In the genomic region with DNA sequence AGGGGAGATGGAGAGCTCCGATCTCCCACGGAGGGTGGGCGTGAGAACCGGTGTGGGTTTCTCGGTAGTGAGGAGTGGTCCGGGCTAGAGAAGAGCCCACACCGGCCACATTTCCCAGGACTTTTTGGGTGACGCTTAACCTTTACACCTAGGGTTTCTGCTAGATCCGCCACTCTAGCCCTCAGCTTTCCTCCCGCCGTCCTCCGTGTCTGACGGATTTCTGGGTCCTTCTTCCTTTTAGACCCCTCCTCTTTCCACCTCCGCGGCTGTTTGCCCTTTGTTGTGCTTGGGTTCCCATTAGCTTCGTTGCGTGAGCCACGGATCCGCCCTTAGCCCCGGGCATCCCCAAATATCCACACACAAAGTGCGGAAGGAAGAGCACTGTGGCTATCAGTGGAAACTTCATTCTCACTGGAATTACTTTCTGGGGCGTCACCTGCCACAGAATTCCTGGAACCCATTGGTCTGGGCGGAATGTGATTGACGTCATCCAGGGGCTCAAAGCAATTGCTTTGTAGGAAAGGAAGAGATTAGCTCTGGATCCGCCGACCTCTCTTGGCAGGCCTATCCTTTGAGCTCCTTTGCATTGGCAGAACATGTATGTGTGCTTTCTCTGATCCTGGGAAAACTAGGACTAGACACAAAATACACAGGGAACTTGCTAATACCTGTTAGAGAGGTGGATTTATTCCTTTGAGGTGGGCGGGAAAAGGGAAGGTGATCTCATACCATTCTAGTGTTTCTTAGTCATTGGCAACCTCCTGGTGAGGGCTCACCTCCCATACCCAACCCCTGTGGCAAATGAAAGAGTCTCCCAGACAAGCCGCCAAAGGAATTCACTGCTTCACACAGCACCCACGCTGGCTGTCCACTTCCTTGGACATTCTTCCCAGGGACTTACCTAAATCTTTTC, we compare ENCODE assay signal across 7 cellular contexts. TPM values are rescaled to one million over a fixed set of nuclear protein-coding genes. Genes with fewer than 3 reads are reported as not detected.
DNase-seq lines count a peak whose midpoint lies in the region; ATAC-seq and TF ChIP-seq lines count a peak whose summit lies in the region.

No MANE protein-coding gene starts in this region.

- H3K4me3 ChIP-seq in LNCaP clone FGC (ENCODE audit: low read depth, low read length) (peak overlapping the region; percentile 96), ectodermal cell (ENCODE audit: insufficient read depth, low read depth, low read length) (peak overlapping the region; percentile 98)

- no peaks in the 10 kb centered on the region for H3K9me3 ChIP-seq in ectodermal cell (ENCODE audit: control insufficient read depth, low read length)

- ATAC-seq in GM19397 (IDR thresholded peaks at IDR 0.05; ENCODE audit: unreplicated experiment) = no peak

- WGBS in ectodermal cell, 2 experiments = 3 to 5% methylated on average over 29 of the region's 29 CpGs

- H3K4me3 Mint-ChIP-seq in T-helper 2 cell treated with Interferon-gamma antibody and Interleukin-4, amounts not matched to agents 5 μg/mL and 100 μg/mL, for 36 hours = peak overlapping the region; percentile 96

- H3K27ac Mint-ChIP-seq in T-helper 2 cell treated with Interferon-gamma antibody and Interleukin-4, amounts not matched to agents 5 μg/mL and 100 μg/mL, for 36 hours = peak overlapping the region; percentile 97

- H3K27me3 Mint-ChIP-seq in T-helper 2 cell treated with Interferon-gamma antibody and Interleukin-4, amounts not matched to agents 5 μg/mL and 100 μg/mL, for 36 hours (ENCODE audit: low read depth) = no peaks in the 10 kb centered on the region

- H3K4me1 ChIP-seq in ectodermal cell (ENCODE audit: control insufficient read depth, insufficient read depth, low read length) = peaks cover 12% of the 10 kb centered on the region

- H3K36me3 Mint-ChIP-seq in T-helper 2 cell treated with Interferon-gamma antibody and Interleukin-4, amounts not matched to agents 5 μg/mL and 100 μg/mL, for 36 hours (ENCODE audit: low read depth) = peaks cover 7% of the 10 kb centered on the region

- peak overlapping the region; percentile 94 for H3K27ac ChIP-seq in ectodermal cell (ENCODE audit: insufficient read depth, low read depth, low read length, poor library complexity, severe bottlenecking)
- H3K27ac ChIP-seq in substantia nigra (ENCODE audit: low read depth, low read length, poor library complexity, severe bottlenecking) = peak overlapping the region; percentile 88

- H3K36me3 ChIP-seq in ectodermal cell (ENCODE audit: control insufficient read depth, insufficient read depth, low read length) = no peaks in the 10 kb centered on the region

- H3K4me1 Mint-ChIP-seq in T-helper 2 cell treated with Interferon-gamma antibody and Interleukin-4, amounts not matched to agents 5 μg/mL and 100 μg/mL, for 36 hours (ENCODE audit: low read depth) = peaks cover 31% of the 10 kb centered on the region

- no peaks in the 10 kb centered on the region for H3K27me3 ChIP-seq in ectodermal cell (ENCODE audit: control insufficient read depth, insufficient read depth, low read length, poor library complexity, severe bottlenecking)

- no peaks in the 10 kb centered on the region for H3K9me3 Mint-ChIP-seq in T-helper 2 cell treated with Interferon-gamma antibody and Interleukin-4, amounts not matched to agents 5 μg/mL and 100 μg/mL, for 36 hours

- DNase-seq in GM04504 (ENCODE audit: low read depth) (peak; percentile 71), LNCaP clone FGC (ENCODE audit: low read depth) (peak; percentile 59), lung microvascular endothelial cell (ENCODE audit: low read depth in 2 of 2) (peak; percentile 92 to 99), substantia nigra (lab: John Stamatoyannopoulos, UW) (peak in 6 of 49 donors; percentile 16 to 44 (median 36))
- DNase-seq in T-helper 2 cell treated with Interferon-gamma antibody and Interleukin-4, amounts not matched to agents 5 μg/mL and 100 μg/mL, for 36 hours (ENCODE audit: low spot score) = peak; percentile 22

- TF ChIP-seq CTCF in LNCaP clone FGC (IDR thresholded peaks at IDR 0.05; ENCODE audit: control insufficient read depth, extremely low read depth, insufficient read depth) = no peak

RNA-seq across cellular contexts. Expression of gene TNFAIP1, which starts 0.7 kb away (rescaled TPM):
- polyA plus RNA-seq in ectodermal cell (2013, experiment 1 of 4) = 35.0 TPM
- polyA plus RNA-seq in ectodermal cell (2013, experiment 2 of 4) = 31.8 TPM
- 23.3 TPM for polyA plus RNA-seq in ectodermal cell (2013, experiment 3 of 4)
- polyA plus RNA-seq in ectodermal cell (2013, experiment 4 of 4) = 29.1 TPM
- 70.6 and 98.0 TPM in 2 replicates for total RNA-seq in lung microvascular endothelial cell

RNA-seq across cellular contexts. Expression of gene IFT20, which starts 0.9 kb away (rescaled TPM):
- polyA plus RNA-seq in ectodermal cell (2013, experiment 1 of 4) = 31.6 TPM
- 34.9 TPM for polyA plus RNA-seq in ectodermal cell (2013, experiment 2 of 4)
- polyA plus RNA-seq in ectodermal cell (2013, experiment 3 of 4) = 37.0 TPM
- polyA plus RNA-seq in ectodermal cell (2013, experiment 4 of 4) = 41.0 TPM
- 42.3 and 43.3 TPM in 2 replicates for total RNA-seq in lung microvascular endothelial cell

RNA-seq across cellular contexts. Expression of gene TMEM97, which starts 17.2 kb away (rescaled TPM):
- polyA plus RNA-seq in ectodermal cell (2013, experiment 1 of 4) = 95.3 TPM
- 120 TPM for polyA plus RNA-seq in ectodermal cell (2013, experiment 2 of 4)
- 82.9 TPM for polyA plus RNA-seq in ectodermal cell (2013, experiment 3 of 4)
- polyA plus RNA-seq in ectodermal cell (2013, experiment 4 of 4) = 88.6 TPM
- 10.3 and 26.4 TPM in 2 replicates for total RNA-seq in lung microvascular endothelial cell

RNA-seq across cellular contexts. Expression of gene POLDIP2, which starts 21.1 kb away (rescaled TPM):
- 68.8 TPM for polyA plus RNA-seq in ectodermal cell (2013, experiment 1 of 4)
- 73.8 TPM for polyA plus RNA-seq in ectodermal cell (2013, experiment 2 of 4)
- 50.7 TPM for polyA plus RNA-seq in ectodermal cell (2013, experiment 3 of 4)
- polyA plus RNA-seq in ectodermal cell (2013, experiment 4 of 4) = 61.0 TPM
- total RNA-seq in lung microvascular endothelial cell = 50.8 and 55.6 TPM in 2 replicates

RNA-seq across cellular contexts. Expression of gene SEBOX, which starts 28.8 kb away (rescaled TPM):
- polyA plus RNA-seq in ectodermal cell (2013, experiment 1 of 4) = not detected
- polyA plus RNA-seq in ectodermal cell (2013, experiment 2 of 4) = not detected
- polyA plus RNA-seq in ectodermal cell (2013, experiment 3 of 4) = not detected
- polyA plus RNA-seq in ectodermal cell (2013, experiment 4 of 4) = not detected
- total RNA-seq in lung microvascular endothelial cell = not detected in 2 replicates
